Comparison of ENCODE assay signal across 4 cellular contexts in the genomic region with DNA sequence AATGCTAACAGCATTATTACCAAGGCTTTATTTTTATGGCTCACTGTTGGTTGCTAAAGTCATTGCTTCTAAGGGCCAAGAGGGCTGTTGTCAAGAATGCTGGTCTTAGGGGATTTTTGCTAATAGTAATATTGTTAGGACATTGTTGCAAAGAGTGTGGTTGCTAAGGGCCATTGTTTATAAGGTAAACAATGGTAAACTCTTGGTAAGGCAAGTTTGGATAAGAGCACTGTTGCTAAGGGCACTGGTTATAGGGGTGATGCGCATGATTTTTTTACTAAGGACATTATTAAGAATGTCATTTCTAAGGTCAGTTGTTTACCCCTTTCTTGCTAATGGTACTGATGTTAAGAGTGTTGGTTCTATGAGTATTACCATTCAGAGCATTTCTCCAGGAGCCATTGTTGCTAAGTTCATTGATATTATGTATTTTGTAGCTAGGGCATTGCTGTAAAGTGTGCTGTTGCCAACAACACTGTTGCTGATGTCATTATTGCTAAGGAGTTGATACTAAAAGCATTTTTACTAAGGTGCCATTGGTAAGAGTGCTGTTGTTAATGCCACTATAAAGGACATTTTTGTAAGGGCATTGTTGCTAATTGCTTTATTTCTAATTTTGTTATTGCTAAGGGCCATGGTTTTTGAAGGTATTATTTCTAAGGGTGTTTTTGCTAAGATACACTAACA. TPM values are rescaled to one million over a fixed set of nuclear protein-coding genes. Genes with fewer than 3 reads are reported as not detected.
"Had no signal": no experiment of that assay in that cellular context is flagged by ENCODE, and none has a peak within 500 bp of the region (broad histone marks: within the 10 kb centered on the region; RNA-seq: fewer than 3 reads in every experiment).

No MANE protein-coding gene starts in this region.

RNA-seq across cellular contexts. Expression of a gene that starts 55.9 kb away (rescaled TPM):
- total RNA-seq: LHCN-M2, M059J, MCF 10A, NCI-H460 had no signal
